ENCODE assay signal across 27 cellular contexts in the genomic region with DNA sequence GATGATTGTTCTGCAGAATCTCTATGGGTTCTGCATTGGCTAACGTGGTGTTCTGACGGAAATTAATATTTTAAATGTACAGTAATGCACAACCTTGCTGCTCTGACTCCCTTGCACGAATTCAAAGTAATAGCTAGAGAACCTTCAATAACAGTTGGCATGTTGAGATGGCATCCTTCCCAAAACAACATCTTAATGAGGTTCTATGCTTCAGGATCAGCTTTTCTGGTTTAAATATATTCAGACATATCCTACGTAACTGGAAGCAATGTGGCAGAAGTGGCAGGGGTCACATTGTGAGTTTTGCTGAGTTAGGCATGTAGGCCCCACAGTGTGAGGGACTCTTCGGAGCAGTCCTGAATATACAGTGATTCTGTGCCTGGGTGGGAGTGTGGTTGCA. TPM values are rescaled to one million over a fixed set of nuclear protein-coding genes. Genes with fewer than 3 reads are reported as not detected.
DNase-seq lines count a peak whose midpoint lies in the region; ATAC-seq, FAIRE-seq and TF ChIP-seq lines count a peak whose summit lies in the region.
"Had no signal": no experiment of that assay in that cellular context is flagged by ENCODE, and none has a peak within 500 bp of the region (broad histone marks: within the 10 kb centered on the region; RNA-seq: fewer than 3 reads in every experiment).

No MANE protein-coding gene starts in this region.

- H2BK120ac ChIP-seq in trophoblast cell (ENCODE audit: insufficient read depth, low read length, poor library complexity) = peak overlapping the region; percentile 31

- H2AFZ ChIP-seq in trophoblast cell (ENCODE audit: insufficient read depth, low read length, poor library complexity) = no peak overlapping the region

- H3K36me3 ChIP-seq in adipocyte (ENCODE audit: control insufficient read depth, insufficient read depth, low read length, severe bottlenecking) (peaks cover 8% of the 10 kb centered on the region), trophoblast cell (ENCODE audit: control insufficient read depth in 1 of 2, insufficient read depth in 2 of 2, low read length in 2 of 2) (peaks cover 5 to 6% of the 10 kb centered on the region in 2 experiments)

- H3K27me3 ChIP-seq in adipocyte (replicated peaks; ENCODE audit: control insufficient read depth, insufficient read depth, low read length) (no peaks in the 10 kb centered on the region), trophoblast cell (ENCODE audit: insufficient read depth, low read length) (no peaks in the 10 kb centered on the region)
- H3K27me3 ChIP-seq: BLaER1, esophagus squamous epithelium, gastroesophageal sphincter, SJSA1, upper lobe of left lung had no signal

- H2AK5ac ChIP-seq in trophoblast cell (ENCODE audit: low read length) = peak overlapping the region; percentile 68

- ATAC-seq in GM21576 (IDR thresholded peaks at IDR 0.05; ENCODE audit: unreplicated experiment) (no peak), HG03378 (IDR thresholded peaks at IDR 0.05; ENCODE audit: unreplicated experiment) (no peak)

- H3K4me3 ChIP-seq in adipocyte (ENCODE audit: low read length) = no peak overlapping the region
- no peak overlapping the region for H3K4me3 ChIP-seq in fibroblast of mammary gland (ENCODE audit: control insufficient read depth, low read depth, low read length)
- no peak overlapping the region for H3K4me3 ChIP-seq in trophoblast cell (ENCODE audit: low read depth, low read length)
- H3K4me3 ChIP-seq: BLaER1, esophagus squamous epithelium, gastroesophageal sphincter, lung, SJSA1, upper lobe of left lung had no signal

- no peak for TF ChIP-seq CTCF in fibroblast of mammary gland (conservative IDR thresholded peaks at IDR 0.05; ENCODE audit: control insufficient read depth, insufficient read depth, low read depth, low read length)

- H2BK5ac ChIP-seq in trophoblast cell (ENCODE audit: low read depth, low read length, poor library complexity) = peak overlapping the region; percentile 35

- H3K4me2 ChIP-seq in trophoblast cell (ENCODE audit: low read length) = no peak overlapping the region
- H3K4me2 ChIP-seq: BLaER1 had no signal

- H3K79me2 ChIP-seq in trophoblast cell (ENCODE audit: control insufficient read depth, insufficient read depth, low read length, poor library complexity) = peaks cover 2% of the 10 kb centered on the region

- peaks cover 7% of the 10 kb centered on the region for H3K79me1 ChIP-seq in trophoblast cell (ENCODE audit: low read length)

- H4K12ac ChIP-seq in trophoblast cell (ENCODE audit: low read depth, low read length) = no peak overlapping the region

- H3K18ac ChIP-seq in trophoblast cell (ENCODE audit: low read length) = no peak overlapping the region

- H4K8ac ChIP-seq in trophoblast cell (ENCODE audit: low read depth, low read length) = no peak overlapping the region

- H3K4me1 ChIP-seq in adipocyte (ENCODE audit: control insufficient read depth, insufficient read depth, low read length) = peaks cover 59% of the 10 kb centered on the region
- H3K4me1 ChIP-seq in trophoblast cell (ENCODE audit: control insufficient read depth in 1 of 2, insufficient read depth in 2 of 2, low read length in 2 of 2) = peaks cover 14% of the 10 kb centered on the region in 2 experiments

- H3K9ac ChIP-seq in adipocyte (ENCODE audit: low read length) (no peak overlapping the region), trophoblast cell (ENCODE audit: low read length) (no peak overlapping the region)
- H3K9ac ChIP-seq: BLaER1 had no signal

- no peak overlapping the region for H3K23ac ChIP-seq in trophoblast cell (ENCODE audit: low read length)

- no peaks in the 10 kb centered on the region for H3K9me3 ChIP-seq in adipocyte (ENCODE audit: control insufficient read depth, low read length)
- no peaks in the 10 kb centered on the region for H3K9me3 ChIP-seq in trophoblast cell (ENCODE audit: insufficient read depth, low read depth, low read length)
- H3K9me3 ChIP-seq: BLaER1, esophagus squamous epithelium, gastroesophageal sphincter, SJSA1, upper lobe of left lung had no signal

- WGBS in trophoblast cell (ENCODE audit: extremely low coverage, insufficient coverage, insufficient read length) = no CpG with 5 or more reads among the region's 5 CpGs

- peak overlapping the region; percentile 69 for H3K27ac ChIP-seq in trophoblast cell (ENCODE audit: low read depth, low read length)
- H3K27ac ChIP-seq: BLaER1, VCaP had no signal

- peak; percentile 60 for FAIRE-seq in GM12892 (lab: Jason Lieb, UNC)

- DNase-seq in GM12892 (ENCODE audit: insufficient read length) (no peak), adipocyte (ENCODE audit: low read depth) (peak; percentile 36), fibroblast of mammary gland (ENCODE audit: low read depth) (peak; percentile 20), trophoblast cell (no peak), NCI-H2171 treated with DMSO at 0.1 percent for 48 hours (lab: John Stamatoyannopoulos, UW) (no peak)
- DNase-seq in stimulated activated CD4-positive, alpha-beta T cell treated with anti-CD3 and anti-CD28 coated beads, Interleukin-4, amount 100 ng/mL, for 24 hours = no peak
- DNase-seq: activated CD4-positive, alpha-beta T cell treated with anti-CD3 and anti-CD28 coated beads for 48 hours; caudate nucleus; esophagus squamous epithelium; GDM1; GOT3; HFFc6; NCI-H1048; NCI-H1694; NCI-H446 treated with DMSO at 0.1 percent for 48 hours; NCI-H82; stimulated activated CD4-positive, alpha-beta T cell treated with anti-CD3 and anti-CD28 coated beads, Interleukin-4, amount 100 ng/mL, for 4 hours; substantia nigra; T1000; upper lobe of left lung had no signal

- no peak overlapping the region for H3K14ac ChIP-seq in trophoblast cell (ENCODE audit: low read length)

- no peak overlapping the region for H3K4ac ChIP-seq in trophoblast cell (ENCODE audit: low read depth, low read length)

- H4K91ac ChIP-seq in trophoblast cell (ENCODE audit: low read depth, low read length) = peak overlapping the region; percentile 65

- TF ChIP-seq POLR2A in GM12892 (IDR thresholded peaks at IDR 0.05; ENCODE audit: low read depth, low read length) = no peak

- peak overlapping the region; percentile 72 for H2BK12ac ChIP-seq in trophoblast cell (ENCODE audit: low read length)

RNA-seq across cellular contexts. Expression of a gene that starts 25.7 kb away (rescaled TPM):
- polyA plus RNA-seq in GM12892 (2012; ENCODE audit: missing spikeins) = 36.6 TPM
- 20.0 and 20.3 TPM in 2 replicates for polyA plus RNA-seq in trophoblast cell (2013)

Comparison
In these comparisons a context has a peak if more than half of its experiments do, and no peak if none do; other contexts are left out.
1. DNase-seq: peak in adipocyte (single experiment) and fibroblast of mammary gland (single experiment); none in GM12892 (single experiment), trophoblast cell (0 of 2), NCI-H2171 treated with DMSO at 0.1 percent for 48 hours (single experiment) and stimulated activated CD4-positive, alpha-beta T cell treated with anti-CD3 and anti-CD28 coated beads, Interleukin-4, amount 100 ng/mL, for 24 hours (single experiment).